In genomic region chr19:3607398-3608078, GRCh38 we compare ENCODE assay signal across 9 cellular contexts. TPM values are rescaled to one million over a fixed set of nuclear protein-coding genes. Genes with fewer than 3 reads are reported as not detected.
A peak's percentile ranks its signal among the peaks of the same experiment; 100 is the strongest.
DNase-seq lines count a peak whose midpoint lies in the region; ATAC-seq and TF ChIP-seq lines count a peak whose summit lies in the region.
"Had no signal": no experiment of that assay in that cellular context is flagged by ENCODE, and none has a peak within 500 bp of the region (broad histone marks: within the 10 kb centered on the region; RNA-seq: fewer than 3 reads in every experiment).

No MANE protein-coding gene starts in this region.

- peaks cover 3% of the 10 kb centered on the region for H3K4me1 ChIP-seq in right cardiac atrium (ENCODE audit: control insufficient read depth, insufficient read depth, low read length)
- H3K4me1 ChIP-seq in sigmoid colon = peaks cover 0 to 45% (median 35%) of the 10 kb centered on the region in 4 donors

- ATAC-seq in right cardiac atrium = peak; percentile 50 to 81
- no peak for ATAC-seq in HG02870 (IDR thresholded peaks at IDR 0.05; ENCODE audit: unreplicated experiment)

- CTCF ChIA-PET in HEK293T (lab: Yijun Ruan, JAX) = interaction anchor here (0.6 to 1.6 kb wide), 5 partner anchors 11 to 600 kb away, joined by 4 to 8 read pairs (median 4); no protein-coding TSS in a partner anchor

- 21% methylated on average over 21 of the region's 21 CpGs for WGBS in right cardiac atrium
- WGBS in sigmoid colon, 2 donors = 11 to 34% methylated on average over 21 of the region's 21 CpGs

- no peaks in the 10 kb centered on the region for H3K9me3 ChIP-seq in WERI-Rb-1 (ENCODE audit: severe bottlenecking)
- H3K9me3 ChIP-seq in right cardiac atrium (ENCODE audit: control insufficient read depth, low read length) = no peaks in the 10 kb centered on the region
- no peaks in the 10 kb centered on the region for H3K9me3 ChIP-seq in sigmoid colon

- intact Hi-C loops in right cardiac atrium (cut with DNase I) = no loop called here
- intact Hi-C loops in sigmoid colon (cut with DNase I) = no loop called here

- peak overlapping the region; percentile 69 for H3K27ac ChIP-seq in WERI-Rb-1
- H3K27ac ChIP-seq in right cardiac atrium (ENCODE audit: low read length) = peak overlapping the region; percentile 60
- peak overlapping the region; percentile 69 to 86 (median 78) for H3K27ac ChIP-seq in sigmoid colon

- H3K27me3 ChIP-seq in WERI-Rb-1 (ENCODE audit: insufficient read depth, low read depth, severe bottlenecking) (no peaks in the 10 kb centered on the region), right cardiac atrium (ENCODE audit: control insufficient read depth, insufficient read depth) (no peaks in the 10 kb centered on the region), sigmoid colon (no peaks in the 10 kb centered on the region)

- TF ChIP-seq EP300 in sigmoid colon (IDR thresholded peaks at IDR 0.05) = no peak

- H3K36me3 ChIP-seq in WERI-Rb-1 = peaks cover 13% of the 10 kb centered on the region
- H3K36me3 ChIP-seq in sigmoid colon = peaks cover 0 to 20% (median 16%) of the 10 kb centered on the region in 4 donors

- no peak for TF ChIP-seq POLR2A in sigmoid colon (IDR thresholded peaks at IDR 0.05)

- DNase-seq in ELF-1 (ENCODE audit: low read depth, low spot score) (peak; percentile 86), WERI-Rb-1 (no peak), right cardiac atrium (peak; percentile 74 to 88 (median 88)), sigmoid colon (no peak), cerebellar nuclear complex (lab: John Stamatoyannopoulos, UW) (no peak), activated T-cell treated with anti-CD3 and anti-CD28 coated beads for 4 hours (no peak), HEK293T (ENCODE audit: extremely low spot score) (no peak)

- no peak for TF ChIP-seq CTCF in WERI-Rb-1 (IDR thresholded peaks at IDR 0.05; ENCODE audit: low read depth, low read length)
- no peak for TF ChIP-seq CTCF in sigmoid colon (IDR thresholded peaks at IDR 0.05)

- H3K4me3 ChIP-seq in WERI-Rb-1 (ENCODE audit: low read depth, low read length) (peak overlapping the region; percentile 55), right cardiac atrium (ENCODE audit: low read length) (peak overlapping the region; percentile 71), sigmoid colon (peak overlapping the region; percentile 40 to 62 (median 56))

- POLR2A ChIA-PET in HEK293T (lab: Yijun Ruan, JAX) = interaction anchor here (1.4 kb wide), 2 partner anchors 16 kb away, joined by 3 to 7 read pairs; no protein-coding TSS in a partner anchor

TF ChIP-seq in HEK293T, 16 proteins besides CTCF, POLR2A, EP300 and RAD21:
- no peak for TF ChIP-seq ZNF384 (IDR thresholded peaks at IDR 0.05)
- no peak for TF ChIP-seq ARNT (IDR thresholded peaks at IDR 0.05)
- TF ChIP-seq CTBP1 (IDR thresholded peaks at IDR 0.05; ENCODE audit: borderline replicate concordance) = no peak
- TF ChIP-seq L3MBTL2 (conservative IDR thresholded peaks at IDR 0.05) = no peak
- no peak for TF ChIP-seq FOXA1 (IDR thresholded peaks at IDR 0.05)
- no peak for TF ChIP-seq BHLHE40 (IDR thresholded peaks at IDR 0.05; ENCODE audit: borderline replicate concordance)
- TF ChIP-seq FOXM1 (IDR thresholded peaks at IDR 0.05; ENCODE audit: borderline replicate concordance) = no peak
- no peak for TF ChIP-seq PKNOX1 (IDR thresholded peaks at IDR 0.05)
- no peak for TF ChIP-seq HDGF (IDR thresholded peaks at IDR 0.05; ENCODE audit: borderline replicate concordance)
- TF ChIP-seq ELF4 (IDR thresholded peaks at IDR 0.05) = no peak
- TF ChIP-seq SUZ12 (IDR thresholded peaks at IDR 0.05) = no peak
- TF ChIP-seq LEF1 (IDR thresholded peaks at IDR 0.05; ENCODE audit: borderline replicate concordance) = no peak
- TF ChIP-seq TARDBP (IDR thresholded peaks at IDR 0.05) = no peak
- no peak for TF ChIP-seq SP1 (IDR thresholded peaks at IDR 0.05)
- no peak for TF ChIP-seq FOXK2 (IDR thresholded peaks at IDR 0.05)
- no peak for TF ChIP-seq NFRKB (IDR thresholded peaks at IDR 0.05)
TF ChIP-seq in HEK293T: peak in this region for 0.

RNA-seq across cellular contexts. Expression of gene TBXA2R, which starts 0.9 kb away (rescaled TPM):
- 1 to 10 TPM; 1.3 to 2.2 (median 2.0) TPM for total RNA-seq in right cardiac atrium
- polyA plus RNA-seq in right cardiac atrium = 1.8 TPM
- 1 to 10 TPM in 1 of 4 donors, under 1 TPM in 3; 0.36 to 3.6 (median 0.68) TPM for total RNA-seq in sigmoid colon
- 1 to 10 TPM in 1 of 3 donors, under 1 TPM in 1, not detected in 1; 0.69 to 1.4 TPM for polyA plus RNA-seq in sigmoid colon
- polyA plus RNA-seq: neural cell had no signal

RNA-seq across cellular contexts. Expression of gene CACTIN, which starts 19.1 kb away (rescaled TPM):
- total RNA-seq in right cardiac atrium (10 to 100 TPM; 13.8 to 17.8 (median 14.4) TPM), sigmoid colon (10 to 100 TPM; 15.5 to 23.9 (median 23.4) TPM)
- polyA plus RNA-seq in right cardiac atrium (13.5 TPM), sigmoid colon (10 to 100 TPM in 1 of 3 donors, 1 to 10 TPM in 2; 6.2 to 20.5 (median 9.0) TPM)

RNA-seq across cellular contexts. Expression of gene GIPC3, which starts 22.3 kb away (rescaled TPM):
- total RNA-seq in right cardiac atrium = 1 to 10 TPM in 2 of 4 donors, under 1 TPM in 2; 0.89 to 2.1 (median 1.2) TPM
- 1.2 TPM for polyA plus RNA-seq in right cardiac atrium
- total RNA-seq in sigmoid colon = under 1 TPM in 2 of 4 donors, not detected in 2; under 0.01 to 0.83 TPM
- polyA plus RNA-seq in sigmoid colon = 1 to 10 TPM in 1 of 3 donors, not detected in 2; 1.0 TPM
- polyA plus RNA-seq: neural cell had no signal

RNA-seq across cellular contexts. Expression of gene HMG20B, which starts 34.8 kb away (rescaled TPM):
- 10 to 100 TPM; 35.7 to 46.0 (median 36.2) TPM for total RNA-seq in right cardiac atrium
- 50.5 TPM for polyA plus RNA-seq in right cardiac atrium
- 100 to 1,000 TPM; 105 to 148 (median 120) TPM for total RNA-seq in sigmoid colon
- polyA plus RNA-seq in sigmoid colon = 10 to 100 TPM; 61.3 to 85.9 (median 78.2) TPM

RNA-seq across cellular contexts. Expression of gene MFSD12, which starts 50.2 kb away (rescaled TPM):
- total RNA-seq in right cardiac atrium (10 to 100 TPM; 20.6 to 31.7 (median 29.6) TPM), sigmoid colon (10 to 100 TPM; 13.7 to 36.0 (median 22.6) TPM)
- polyA plus RNA-seq in right cardiac atrium (21.3 TPM), sigmoid colon (10 to 100 TPM in 1 of 3 donors, 1 to 10 TPM in 2; 2.4 to 53.5 (median 8.6) TPM)

Comparison
In these comparisons a context has a peak if more than half of its experiments do, and no peak if none do; other contexts are left out.
1. DNase-seq: peak in ELF-1 (single experiment) and right cardiac atrium (3 of 3); none in WERI-Rb-1 (single experiment), sigmoid colon (single experiment), cerebellar nuclear complex (0 of 2), activated T-cell treated with anti-CD3 and anti-CD28 coated beads for 4 hours (single experiment) and HEK293T (single experiment).
2. Peak in every context shown above with its lines, with median percentiles within 50 percentile points of each other: H3K27ac ChIP-seq and H3K4me3 ChIP-seq.